Comparison of ENCODE assay signal across 9 cellular contexts in the genomic region with DNA sequence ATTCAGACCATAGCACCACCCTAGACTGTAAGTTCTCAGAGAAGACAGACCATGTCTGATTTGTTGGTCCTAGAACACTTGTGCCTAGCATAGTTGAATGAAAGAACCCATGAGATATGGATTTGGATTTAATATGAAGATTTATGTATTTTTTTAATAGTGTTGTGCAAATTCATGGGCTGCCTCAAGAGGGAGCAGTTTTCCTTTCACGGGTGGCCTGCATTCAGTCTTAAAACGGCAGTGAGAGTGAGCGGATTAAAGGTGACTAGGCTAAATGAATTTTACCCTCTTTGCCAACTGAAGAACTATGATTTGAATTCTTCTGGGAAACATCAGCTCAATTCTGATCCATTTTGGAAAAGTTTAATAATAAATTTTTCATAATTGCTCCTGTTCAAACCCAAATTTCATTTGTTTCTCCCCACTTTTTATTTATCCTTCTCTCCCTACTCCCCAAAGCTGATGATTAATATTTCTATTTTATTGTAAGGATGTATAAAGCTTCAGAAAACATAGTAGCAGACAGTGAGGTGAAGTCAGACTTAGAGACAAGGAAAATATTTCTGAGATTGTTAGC.
DNase-seq lines count a peak whose midpoint lies in the region; ATAC-seq and TF ChIP-seq lines count a peak whose summit lies in the region.
"Had no signal": no experiment of that assay in that cellular context is flagged by ENCODE, and none has a peak within 500 bp of the region (broad histone marks: within the 10 kb centered on the region; RNA-seq: fewer than 3 reads in every experiment).

No MANE protein-coding gene starts in this region.

- no peak overlapping the region for H3K4me3 ChIP-seq in choroid plexus epithelial cell (ENCODE audit: low read depth, low read length)
- no peak overlapping the region for H3K4me3 ChIP-seq in retinal pigment epithelial cell (ENCODE audit: low read length)
- H3K4me3 ChIP-seq: SJSA1 had no signal

- TF ChIP-seq CTCF in GM12873 (IDR thresholded peaks at IDR 0.05; ENCODE audit: insufficient read depth, low read depth, low read length, missing control alignments), result peak; percentile 75
- peak; percentile 82 for TF ChIP-seq CTCF in choroid plexus epithelial cell (conservative IDR thresholded peaks at IDR 0.05; ENCODE audit: low read depth, low read length)
- TF ChIP-seq CTCF in retinal pigment epithelial cell (conservative IDR thresholded peaks at IDR 0.05; ENCODE audit: low read depth, low read length), result peak; percentile 76

- peak; percentile 80 for ATAC-seq in HG02852 (IDR thresholded peaks at IDR 0.05; ENCODE audit: unreplicated experiment)
- no peak for ATAC-seq in GM18505 (IDR thresholded peaks at IDR 0.05; ENCODE audit: unreplicated experiment)

- DNase-seq in AML-193 (lab: John Stamatoyannopoulos, UW) (peak; percentile 29 to 41), NCI-H82 (lab: John Stamatoyannopoulos, UW) (peak; percentile 47), choroid plexus epithelial cell (ENCODE audit: low read depth) (peak; percentile 56), retinal pigment epithelial cell (ENCODE audit: low read depth) (no peak), islet precursor cell (no peak)

- TF ChIP-seq POLR2A in GM18505 (IDR thresholded peaks at IDR 0.05; ENCODE audit: borderline replicate concordance, extremely low read depth, insufficient read depth, insufficient read length), result no peak

Comparison
In these comparisons a context has a peak if more than half of its experiments do, and no peak if none do; other contexts are left out.
1. DNase-seq: peak in AML-193 (2 of 2), NCI-H82 (single experiment) and choroid plexus epithelial cell (single experiment); none in retinal pigment epithelial cell (single experiment) and islet precursor cell (single experiment).
2. Peak in every context shown above with its lines, with median percentiles within 50 percentile points of each other: CTCF ChIP-seq.